In the genomic region with DNA sequence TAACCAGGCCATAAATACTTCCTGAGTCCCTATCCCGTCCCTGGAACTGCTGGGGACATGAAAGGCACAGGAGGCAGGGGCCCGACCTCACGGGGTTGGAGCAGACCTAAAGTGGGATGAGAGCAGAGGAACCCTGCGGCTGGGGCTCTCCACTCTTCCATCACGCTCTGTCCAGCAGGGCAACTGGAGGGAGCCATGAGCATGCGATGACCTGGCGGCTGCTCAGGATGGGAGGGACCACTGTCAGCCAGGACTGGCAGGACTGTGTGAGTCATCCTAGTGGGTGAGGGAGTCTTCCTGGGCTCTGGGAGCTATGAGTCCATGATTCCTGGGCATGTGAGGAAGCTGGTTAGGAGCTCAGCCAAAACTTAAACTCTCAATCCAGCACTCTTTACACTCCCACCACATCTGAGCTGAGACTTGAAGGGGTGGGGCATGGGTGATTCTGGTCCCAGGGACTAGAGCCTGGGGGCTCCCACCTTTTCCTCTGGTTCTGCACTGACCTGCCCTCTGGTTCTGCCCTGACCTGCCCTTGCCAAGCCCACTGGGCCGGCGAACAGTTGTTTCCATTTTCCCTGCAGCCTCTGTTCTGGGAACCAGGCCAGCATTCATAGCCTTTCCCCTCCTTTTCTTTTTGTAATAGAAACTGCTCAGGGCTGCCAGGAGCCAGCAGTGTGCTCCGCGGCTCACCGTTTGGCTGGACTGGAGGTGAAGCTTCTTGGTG, we compare ENCODE assay signal across 8 cellular contexts. TPM values are rescaled to one million over a fixed set of nuclear protein-coding genes. Genes with fewer than 3 reads are reported as not detected.
DNase-seq lines count a peak whose midpoint lies in the region; ATAC-seq and TF ChIP-seq lines count a peak whose summit lies in the region.

No MANE protein-coding gene starts in this region.

- H3K27me3 Mint-ChIP-seq in brain = no peaks in the 10 kb centered on the region
- H3K27me3 Mint-ChIP-seq in immature natural killer cell (ENCODE audit: low read depth in 3 of 3) = peaks cover 0 to 3% (median 2%) of the 10 kb centered on the region in 3 donors

- peaks cover 0 to 7% (median 5%) of the 10 kb centered on the region in 5 experiments for H3K9me3 Mint-ChIP-seq in brain
- no peaks in the 10 kb centered on the region for H3K9me3 Mint-ChIP-seq in immature natural killer cell

- H3K36me3 Mint-ChIP-seq in brain (no peaks in the 10 kb centered on the region), immature natural killer cell (peaks cover 0 to 9% (median 0%) of the 10 kb centered on the region in 3 donors)

- H3K4me3 Mint-ChIP-seq in brain (peak overlapping the region; percentile 5 to 68 (median 37)), immature natural killer cell (no peak overlapping the region)

- no peaks in the 10 kb centered on the region for H3K36me3 ChIP-seq in spleen

- no peaks in the 10 kb centered on the region for H3K9me3 ChIP-seq in spleen

- DNase-seq in COLO668 (lab: John Stamatoyannopoulos, UW; ENCODE audit: unreplicated experiment) (peak; percentile 63), NCI-H1694 (lab: John Stamatoyannopoulos, UW) (peak; percentile 88), iris pigment epithelial cell (ENCODE audit: low read depth) (peak; percentile 76), spleen (peak; percentile 83), immature natural killer cell (no peak)

- H3K27me3 ChIP-seq in spleen (replicated peaks in 1 of 7) = no peaks in the 10 kb centered on the region

- H3K27ac ChIP-seq in spleen = peak overlapping the region in 6 of 8 donors; percentile 48 to 86 (median 67)

- no peak for TF ChIP-seq POLR2A in spleen (IDR thresholded peaks at IDR 0.05)

- H3K4me1 Mint-ChIP-seq in brain (peaks cover 63% of the 10 kb centered on the region), immature natural killer cell (peaks cover 11 to 14% of the 10 kb centered on the region in 2 donors)

- H3K4me1 ChIP-seq in spleen = peaks cover 30 to 99% (median 78%) of the 10 kb centered on the region in 6 donors

- WGBS in spleen, 5 donors = 42 to 69% (median 57%) methylated on average over 7 to 12 of the region's 12 CpGs

- no peak for ATAC-seq in GM18858 (IDR thresholded peaks at IDR 0.05; ENCODE audit: unreplicated experiment)
- no peak for ATAC-seq in HG02981 (IDR thresholded peaks at IDR 0.05; ENCODE audit: unreplicated experiment)

- TF ChIP-seq CTCF in brain (conservative IDR thresholded peaks at IDR 0.05) (no peak), spleen (IDR thresholded peaks at IDR 0.05 in 8 of 11, conservative IDR thresholded peaks at IDR 0.05 in 3 of 11) (no peak)

- intact Hi-C loops in spleen (cut with DNase I; ENCODE audit: low total_unique reads) = no loop called here

- H3K4me3 ChIP-seq in spleen = peak overlapping the region in 3 of 8 donors; percentile 1 to 19 (median 8)

- H3K27ac Mint-ChIP-seq in brain (peak overlapping the region; percentile 88 to 98 (median 94)), immature natural killer cell (no peak overlapping the region)

RNA-seq across cellular contexts. Expression of gene SYPL1, which starts 47.1 kb away (rescaled TPM):
- polyA plus RNA-seq in brain (ENCODE audit: insufficient read depth, low read depth, low replicate concordance) = 51.0 TPM
- total RNA-seq in spleen = 100 to 1,000 TPM in 2 of 7 donors, 10 to 100 TPM in 5; 72.8 to 113 (median 95.3) TPM
- 10 to 100 TPM; 49.9 to 79.0 (median 67.3) TPM for polyA plus RNA-seq in spleen
- 10 to 100 TPM; 25.3 to 46.5 (median 32.0) TPM for polyA plus RNA-seq in immature natural killer cell

Comparison
In these comparisons a context has a peak if more than half of its experiments do, and no peak if none do; other contexts are left out.
1. DNase-seq: peak in COLO668 (single experiment), NCI-H1694 (single experiment), iris pigment epithelial cell (single experiment) and spleen (single experiment); none in immature natural killer cell (0 of 3).
2. H3K27ac Mint-ChIP-seq: peak in brain (5 of 5); none in immature natural killer cell (0 of 6).
3. H3K4me3 Mint-ChIP-seq: peak in brain (5 of 5); none in immature natural killer cell (0 of 5).